3 cellular contexts compared by ENCODE assay signal in the genomic region with DNA sequence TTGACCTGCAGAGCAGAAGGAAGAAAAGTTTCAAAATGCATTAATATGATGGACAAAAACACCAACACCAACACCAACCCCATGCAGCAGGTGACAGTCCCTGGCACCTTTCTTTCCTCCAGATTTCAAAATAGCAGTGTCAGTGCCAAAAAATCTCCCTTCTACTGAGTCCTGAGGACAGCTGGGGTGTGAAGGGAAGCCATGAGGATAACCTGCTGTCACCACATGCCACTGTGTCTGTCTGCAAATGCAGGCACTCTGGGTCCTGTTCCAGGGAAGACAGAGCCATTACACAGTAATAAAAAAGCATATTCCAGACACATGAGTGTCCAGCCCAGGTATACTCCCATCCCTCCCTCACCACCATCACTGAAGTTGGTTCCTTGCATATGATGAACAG.
"Had no signal": no experiment of that assay in that cellular context is flagged by ENCODE, and none has a peak within 500 bp of the region (broad histone marks: within the 10 kb centered on the region; RNA-seq: fewer than 3 reads in every experiment).

No MANE protein-coding gene starts in this region.

- H3K4me3 ChIP-seq: GM12878 had no signal

- DNase-seq: GDM1, GF-D8 had no signal

- ATAC-seq: GM12878 had no signal
